ENCODE assay signal across 18 cellular contexts in the genomic region with DNA sequence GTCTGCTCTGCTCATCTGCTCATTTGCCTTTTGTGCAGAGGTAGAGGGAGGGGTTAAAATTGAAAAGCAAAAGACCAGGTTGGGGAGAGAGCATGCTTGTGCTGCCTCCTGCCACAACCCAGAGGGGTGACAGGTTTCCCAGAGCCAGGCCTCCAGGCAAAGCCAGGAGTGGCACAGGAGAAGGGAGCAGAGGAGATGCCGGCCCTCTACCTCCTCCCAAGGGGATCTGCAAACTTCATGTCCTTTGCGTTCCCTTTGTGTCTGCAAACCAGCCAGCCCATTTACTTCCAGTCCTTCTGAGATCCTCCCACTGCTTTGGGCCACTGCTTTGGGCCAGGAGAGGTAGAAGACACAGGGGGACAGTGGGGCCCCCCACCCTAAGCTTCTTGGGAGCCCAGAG.
DNase-seq lines count a peak whose midpoint lies in the region; ATAC-seq and TF ChIP-seq lines count a peak whose summit lies in the region.
"Had no signal": no experiment of that assay in that cellular context is flagged by ENCODE, and none has a peak within 500 bp of the region (broad histone marks: within the 10 kb centered on the region; RNA-seq: fewer than 3 reads in every experiment).

No MANE protein-coding gene starts in this region.

- no peak overlapping the region for H3K4me3 Mint-ChIP-seq in neural progenitor cell
- H3K4me3 Mint-ChIP-seq: CD14-positive monocyte had no signal

- no peaks in the 10 kb centered on the region for H3K36me3 Mint-ChIP-seq in neural progenitor cell
- H3K36me3 Mint-ChIP-seq: CD14-positive monocyte had no signal

- H3K4me1 ChIP-seq in NT2/D1 (ENCODE audit: insufficient read depth, insufficient read length) = peaks cover 9% of the 10 kb centered on the region
- peaks cover 64% of the 10 kb centered on the region for H3K4me1 ChIP-seq in neural progenitor cell
- H3K4me1 ChIP-seq in tibial nerve = peaks cover 0 to 68% (median 28%) of the 10 kb centered on the region in 4 donors
- H3K4me1 ChIP-seq: SJSA1 had no signal

- H3K4me2 ChIP-seq in neural progenitor cell = peak overlapping the region; percentile 48
- H3K4me2 ChIP-seq: KMS-11, PC-9 had no signal

- peak overlapping the region; percentile 53 for H3K27ac Mint-ChIP-seq in neural progenitor cell
- H3K27ac Mint-ChIP-seq: CD14-positive monocyte had no signal

- no peaks in the 10 kb centered on the region for H3K9me3 Mint-ChIP-seq in neural progenitor cell

- H3K27me3 ChIP-seq in NT2/D1 (ENCODE audit: insufficient read depth, insufficient read length) = no peaks in the 10 kb centered on the region
- H3K27me3 ChIP-seq in neural progenitor cell = no peaks in the 10 kb centered on the region
- H3K27me3 ChIP-seq in tibial nerve = no peaks in the 10 kb centered on the region
- H3K27me3 ChIP-seq: SJSA1 had no signal

- DNase-seq in NT2/D1 (ENCODE audit: low read depth, low spot score) (no peak), neural progenitor cell (ENCODE audit: low spot score) (no peak), tibial nerve (ENCODE audit: low spot score in 2 of 2) (no peak), AG08395 (ENCODE audit: low spot score) (no peak), T-helper 1 cell (no peak)
- DNase-seq: ACHN, AML-193, DMS79 treated with DMSO at 0.1 percent for 48 hours, NCI-H1417 treated with DMSO at 0.1 percent for 48 hours, NCI-H1930, NCI-H226, NCI-H524, PC-9 had no signal

- TF ChIP-seq EP300 in tibial nerve (IDR thresholded peaks at IDR 0.05) = no peak

- peaks cover 89% of the 10 kb centered on the region for H4K20me1 ChIP-seq in neural progenitor cell (ENCODE audit: low read depth)

- peaks cover 49% of the 10 kb centered on the region for H3F3A ChIP-seq in neural progenitor cell (ENCODE audit: low read depth)

- H3K36me3 ChIP-seq in NT2/D1 (ENCODE audit: insufficient read depth, insufficient read length, low read length) (no peaks in the 10 kb centered on the region), neural progenitor cell (no peaks in the 10 kb centered on the region), tibial nerve (no peaks in the 10 kb centered on the region)
- H3K36me3 ChIP-seq: SJSA1 had no signal

- peak overlapping the region; percentile 54 for H3K27ac ChIP-seq in cingulate gyrus (ENCODE audit: low read depth, low read length)
- no peak overlapping the region for H3K27ac ChIP-seq in neural progenitor cell
- H3K27ac ChIP-seq in tibial nerve = peak overlapping the region in 3 of 4 donors; percentile 42 to 72 (median 64)
- H3K27ac ChIP-seq: KMS-11, PC-9, SJSA1 had no signal

- H3K27me3 Mint-ChIP-seq in neural progenitor cell (ENCODE audit: insufficient read depth, low read depth) = peaks cover 11% of the 10 kb centered on the region

- peak overlapping the region; percentile 3 for H3K9ac ChIP-seq in NT2/D1 (ENCODE audit: insufficient read length, low read depth)
- no peak overlapping the region for H3K9ac ChIP-seq in neural progenitor cell
- H3K9ac ChIP-seq: KMS-11 had no signal

- no peak overlapping the region for H3K4me3 ChIP-seq in NT2/D1 (ENCODE audit: insufficient read length, low read depth)
- H3K4me3 ChIP-seq in neural progenitor cell = no peak overlapping the region
- H3K4me3 ChIP-seq in tibial nerve = no peak overlapping the region
- H3K4me3 ChIP-seq: PC-9, SJSA1 had no signal

- 46 to 69% methylated on average over 2 of the region's 2 CpGs for WGBS in tibial nerve, 2 donors

- H3K79me2 ChIP-seq in neural progenitor cell (ENCODE audit: low read depth) = peaks cover 47% of the 10 kb centered on the region

- H3K4me1 Mint-ChIP-seq in neural progenitor cell = peaks cover 67% of the 10 kb centered on the region
- H3K4me1 Mint-ChIP-seq: CD14-positive monocyte had no signal

- no peak overlapping the region for H2AFZ ChIP-seq in neural progenitor cell (replicated peaks)
- H2AFZ ChIP-seq: PC-9 had no signal

- H3K9me3 ChIP-seq in NT2/D1 (ENCODE audit: insufficient read depth, low read length) (no peaks in the 10 kb centered on the region), neural progenitor cell (ENCODE audit: low read depth) (no peaks in the 10 kb centered on the region), tibial nerve (no peaks in the 10 kb centered on the region)
- H3K9me3 ChIP-seq: SJSA1 had no signal

- TF ChIP-seq POLR2A in tibial nerve (IDR thresholded peaks at IDR 0.05) = no peak

- no peak for TF ChIP-seq CTCF in neural progenitor cell (IDR thresholded peaks at IDR 0.05)
- TF ChIP-seq CTCF in tibial nerve (IDR thresholded peaks at IDR 0.05) = no peak

- no peak for ATAC-seq in HG02588 (IDR thresholded peaks at IDR 0.05; ENCODE audit: unreplicated experiment)
